16 cellular contexts compared by ENCODE assay signal in genomic region chr9:26650325-26650724, GRCh38.
DNase-seq lines count a peak whose midpoint lies in the region; ATAC-seq and TF ChIP-seq lines count a peak whose summit lies in the region.
"Had no signal": no experiment of that assay in that cellular context is flagged by ENCODE, and none has a peak within 500 bp of the region (broad histone marks: within the 10 kb centered on the region; RNA-seq: fewer than 3 reads in every experiment).

No MANE protein-coding gene starts in this region.

- DNase-seq in DMS53 (lab: John Stamatoyannopoulos, UW) = peak; percentile 26
- DNase-seq in DMS53 treated with DMSO at 0.1 percent for 48 hours (lab: John Stamatoyannopoulos, UW; ENCODE audit: unreplicated experiment) = no peak
- peak; percentile 17 for DNase-seq in RPMI7951 (ENCODE audit: low read depth)
- DNase-seq in fibroblast of mammary gland (ENCODE audit: low read depth) = peak; percentile 0
- peak; percentile 20 for DNase-seq in putamen (ENCODE audit: low spot score)
- DNase-seq in NCI-H146 (lab: John Stamatoyannopoulos, UW) = no peak
- DNase-seq in NCI-H82 treated with DMSO at 0.1 percent for 48 hours (lab: John Stamatoyannopoulos, UW; ENCODE audit: unreplicated experiment) = no peak
- DNase-seq: ACHN; C1 segment of cervical spinal cord; CD4-positive, alpha-beta T cell; DND-41; GDM1; GOT3; HCEC 1CT; HFFc6 had no signal

- ATAC-seq in HG02884 (IDR thresholded peaks at IDR 0.05; ENCODE audit: unreplicated experiment) = no peak

- no peak for TF ChIP-seq CTCF in fibroblast of mammary gland (conservative IDR thresholded peaks at IDR 0.05; ENCODE audit: control insufficient read depth, insufficient read depth, low read depth, low read length)

- no peak overlapping the region for H3K4me3 ChIP-seq in fibroblast of mammary gland (ENCODE audit: control insufficient read depth, low read depth, low read length)

Comparison
In these comparisons a context has a peak if more than half of its experiments do, and no peak if none do; other contexts are left out.
1. DNase-seq: peak in DMS53 (single experiment), RPMI7951 (single experiment), fibroblast of mammary gland (single experiment) and putamen (single experiment); none in DMS53 treated with DMSO at 0.1 percent for 48 hours (single experiment), NCI-H146 (single experiment) and NCI-H82 treated with DMSO at 0.1 percent for 48 hours (single experiment).